In the genomic region with DNA sequence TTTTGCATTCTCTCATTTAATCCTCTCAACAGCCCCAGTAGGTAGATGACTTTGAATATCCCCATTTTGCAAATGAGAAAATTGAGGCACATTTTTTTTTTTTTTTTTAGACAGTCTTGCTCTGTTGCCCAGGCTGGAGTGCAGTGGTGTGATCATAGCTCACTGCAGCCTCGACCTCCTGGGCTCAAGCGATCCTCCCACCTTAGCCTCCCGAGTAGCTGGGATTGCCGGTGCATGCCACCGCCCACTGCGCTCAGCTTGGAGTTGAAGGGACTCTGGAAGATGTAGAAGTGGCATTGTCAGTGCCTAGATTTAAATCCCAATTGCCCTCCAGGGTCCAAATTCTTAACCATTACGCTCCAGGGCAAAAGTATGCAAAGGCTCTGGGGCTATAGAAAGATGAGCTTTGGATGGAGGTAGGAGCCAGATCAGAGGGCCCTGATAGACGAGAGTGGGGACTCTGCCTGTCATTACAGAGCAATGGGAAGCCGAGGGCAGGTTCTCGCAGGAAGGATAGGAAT, we compare ENCODE assay signal across 9 cellular contexts. TPM values are rescaled to one million over a fixed set of nuclear protein-coding genes. Genes with fewer than 3 reads are reported as not detected.
DNase-seq lines count a peak whose midpoint lies in the region; ATAC-seq, FAIRE-seq and TF ChIP-seq lines count a peak whose summit lies in the region.
"Had no signal": no experiment of that assay in that cellular context is flagged by ENCODE, and none has a peak within 500 bp of the region (broad histone marks: within the 10 kb centered on the region; RNA-seq: fewer than 3 reads in every experiment).

No MANE protein-coding gene starts in this region.

- BruUV-seq in GM12878 (replicated peaks; lab: Mats Ljungman, UMichigan): no TSS peak

- H3K23ac ChIP-seq in mesendoderm (ENCODE audit: low read length): no peak overlapping the region

- no peak overlapping the region for H4K8ac ChIP-seq in mesendoderm (ENCODE audit: low read depth, low read length)

- H3K79me2 ChIP-seq in GM12878 (ENCODE audit: control insufficient read depth, insufficient read depth, low read length): no peaks in the 10 kb centered on the region
- no peaks in the 10 kb centered on the region for H3K79me2 ChIP-seq in mesendoderm (ENCODE audit: control insufficient read depth, insufficient read depth, low read length)

- H2AK5ac ChIP-seq in mesendoderm (ENCODE audit: low read length): no peak overlapping the region

- H2BK5ac ChIP-seq in mesendoderm (ENCODE audit: low read length): no peak overlapping the region

- ATAC-seq in heart right ventricle (peak in 1 of 8 donors; percentile 4), left cardiac atrium (no peak), GM12878 (no peak), HG03342 (IDR thresholded peaks at IDR 0.05; ENCODE audit: unreplicated experiment) (no peak)

- H3K27ac ChIP-seq in heart right ventricle (peak overlapping the region in 9 of 10 donors; percentile 7 to 88 (median 56)), GM12878 (ENCODE audit: control insufficient read depth, insufficient read depth) (no peak overlapping the region), mesendoderm (ENCODE audit: low read depth, low read length) (no peak overlapping the region), uterus (peak overlapping the region; percentile 51 to 80), WERI-Rb-1 (no peak overlapping the region)
- H3K27ac ChIP-seq: foreskin keratinocyte had no signal

- no peak overlapping the region for H4K5ac ChIP-seq in mesendoderm (ENCODE audit: low read length)

- H3K9me3 ChIP-seq in heart right ventricle: no peaks in the 10 kb centered on the region
- no peaks in the 10 kb centered on the region for H3K9me3 ChIP-seq in GM12878 (replicated peaks; ENCODE audit: control insufficient read depth, insufficient read depth, low read length)
- no peaks in the 10 kb centered on the region for H3K9me3 ChIP-seq in uterus
- H3K9me3 ChIP-seq in WERI-Rb-1 (ENCODE audit: severe bottlenecking): no peaks in the 10 kb centered on the region

- in situ Hi-C loops in GM12878 (cut with MboI): no loop called here

- RAD21 ChIA-PET in GM12878 (lab: Charles Lee; ENCODE audit: unreplicated experiment): interaction anchor here (0.8 to 2.1 kb wide), 6 partner anchors 12 to 278 kb away, joined by 3 to 7 read pairs (median 4); a partner anchor contains a TSS

- H3K4me1 ChIP-seq in heart right ventricle: peaks cover 12 to 32% (median 26%) of the 10 kb centered on the region in 9 donors
- H3K4me1 ChIP-seq in GM12878 (ENCODE audit: control insufficient read depth, insufficient read depth, low read length): peaks cover 4% of the 10 kb centered on the region; the same call in 1 of the 2 replicates
- peaks cover 3% of the 10 kb centered on the region for H3K4me1 ChIP-seq in mesendoderm (ENCODE audit: control insufficient read depth, low read depth, low read length)
- peaks cover 0 to 8% of the 10 kb centered on the region in 2 donors for H3K4me1 ChIP-seq in uterus
- H3K4me1 ChIP-seq: foreskin keratinocyte had no signal

- H3K27me3 ChIP-seq in heart right ventricle: peaks cover 0 to 4% (median 0%) of the 10 kb centered on the region in 7 donors
- H3K27me3 ChIP-seq in GM12878 (replicated peaks in 1 of 2; ENCODE audit: control insufficient read depth in 2 of 2, insufficient read depth in 2 of 2, low read length in 1 of 2): 0 out of 4 replicates have a peak, but pooled peaks cover 0 to 1% of the 10 kb centered on the region in 2 experiments
- H3K27me3 ChIP-seq in mesendoderm (ENCODE audit: insufficient read depth, low read length, poor library complexity): no peaks in the 10 kb centered on the region
- H3K27me3 ChIP-seq in uterus: no peaks in the 10 kb centered on the region
- H3K27me3 ChIP-seq in WERI-Rb-1 (ENCODE audit: insufficient read depth, low read depth, severe bottlenecking): peaks cover 18% of the 10 kb centered on the region
- H3K27me3 ChIP-seq: foreskin keratinocyte had no signal

- no peak for TF ChIP-seq CTCF in heart right ventricle (IDR thresholded peaks at IDR 0.05)
- no peak for TF ChIP-seq CTCF in GM12878 (IDR thresholded peaks at IDR 0.05 in 2 of 3, conservative IDR thresholded peaks at IDR 0.05 in 1 of 3; ENCODE audit: control insufficient read depth in 2 of 3, extremely low read depth in 1 of 3, insufficient read depth in 1 of 3, low read depth in 3 of 3, low read length in 3 of 3)
- no peak for TF ChIP-seq CTCF in uterus (IDR thresholded peaks at IDR 0.05)
- no peak for TF ChIP-seq CTCF in WERI-Rb-1 (IDR thresholded peaks at IDR 0.05; ENCODE audit: low read depth, low read length)

- SMC1A ChIA-PET in GM12878 (lab: Charles Lee; ENCODE audit: uncharacterized antibody, unreplicated experiment): interaction anchor here (0.8 to 1.8 kb wide), 3 partner anchors 13 to 166 kb away, joined by 3 to 10 read pairs (median 3); a partner anchor contains a TSS

- TF ChIP-seq EP300 in GM12878 (IDR thresholded peaks at IDR 0.05; ENCODE audit: borderline replicate concordance in 1 of 2, control insufficient read depth in 1 of 2, low read depth in 2 of 2, low read length in 2 of 2): no peak

- H2AFZ ChIP-seq in GM12878 (ENCODE audit: control insufficient read depth, low read depth, low read length): peak overlapping the region; percentile 90

- WGBS in heart right ventricle, 2 donors: 47 to 49% methylated on average over 10 of the region's 10 CpGs
- WGBS in GM12878 (ENCODE audit: insufficient coverage, insufficient replicate concordance, low lambda C conversion rate, missing lambda C conversion rate): 62% methylated on average over 10 of the region's 10 CpGs
- no CpG with 5 or more reads among the region's 10 CpGs for WGBS in mesendoderm (ENCODE audit: extremely low coverage, insufficient coverage, low lambda C conversion rate)

- no peak overlapping the region for H3K4ac ChIP-seq in mesendoderm (ENCODE audit: low read depth, low read length)

- H3K18ac ChIP-seq in mesendoderm (ENCODE audit: low read length): no peak overlapping the region

- no peak for TF ChIP-seq RAD21 in GM12878 (IDR thresholded peaks at IDR 0.05; ENCODE audit: insufficient read depth, low read depth, low read length)

- H3K36me3 ChIP-seq in heart right ventricle (peaks cover 0 to 42% (median 6%) of the 10 kb centered on the region in 9 donors), GM12878 (ENCODE audit: control insufficient read depth in 2 of 2, insufficient read depth in 2 of 2, low read length in 1 of 2) (no peaks in the 10 kb centered on the region), mesendoderm (ENCODE audit: control insufficient read depth, insufficient read depth, low read length) (no peaks in the 10 kb centered on the region), uterus (no peaks in the 10 kb centered on the region), WERI-Rb-1 (peaks cover 3% of the 10 kb centered on the region)

- H3K56ac ChIP-seq in mesendoderm (ENCODE audit: low read length): peak overlapping the region; percentile 86

- FAIRE-seq in GM12878 (lab: Jason Lieb, UNC): no peak

- CTCF ChIA-PET in GM12878 (lab: Yijun Ruan, JAX): interaction anchor here (1.4 to 2.4 kb wide), 5 partner anchors 13 to 420 kb away, joined by 3 to 9 read pairs (median 5); no protein-coding TSS in a partner anchor

- peak overlapping the region; percentile 9 to 98 (median 82) for H3K4me3 ChIP-seq in heart right ventricle
- peak overlapping the region; percentile 60; the same call in 1 of the 2 replicates for H3K4me3 ChIP-seq in GM12878
- no peak overlapping the region for H3K4me3 ChIP-seq in mesendoderm (ENCODE audit: low read length)
- H3K4me3 ChIP-seq in uterus: peak overlapping the region; percentile 63 to 79
- H3K4me3 ChIP-seq in WERI-Rb-1 (ENCODE audit: low read depth, low read length): no peak overlapping the region; the same call in 1 of the 2 replicates

- H4K20me1 ChIP-seq in GM12878 (ENCODE audit: control insufficient read depth, insufficient read depth): no peaks in the 10 kb centered on the region

- H3K4me2 ChIP-seq in GM12878 (ENCODE audit: control insufficient read depth, insufficient read depth) (peak overlapping the region; percentile 99), mesendoderm (ENCODE audit: low read length) (peak overlapping the region; percentile 61)

- POLR2A ChIA-PET in GM12878 (lab: Charles Lee): interaction anchor here (0.6 to 3.2 kb wide), 3 partner anchors 13 to 193 kb away, joined by 3 to 28 read pairs (median 3); a partner anchor contains a TSS

- peaks cover 3% of the 10 kb centered on the region for H3K79me1 ChIP-seq in mesendoderm (ENCODE audit: low read length)

- intact Hi-C loops in heart right ventricle (cut with DNase I) (loop anchor here in 3 of 10 donors (5.0 to 10.0 kb wide), 2 partner anchors 34 to 127 kb away; a partner anchor contains a TSS), left cardiac atrium (cut with DNase I) (loop anchor here in 1 of 2 donors (10.0 kb wide), 1 partner anchor 127 kb away; no protein-coding TSS in a partner anchor), GM12878 (cut with micrococcal nuclease; ENCODE audit: unreplicated experiment) (no loop called here), uterus (cut with DNase I; ENCODE audit: low total_unique reads) (no loop called here)

- H2BK120ac ChIP-seq in mesendoderm (ENCODE audit: low read depth, low read length): no peak overlapping the region

- DNase-seq in heart right ventricle: no peak
- no peak for DNase-seq in left cardiac atrium
- no peak for DNase-seq in GM12878 (ENCODE audit: low read depth, low spot score)
- DNase-seq in mesendoderm: peak; percentile 34
- DNase-seq in uterus: no peak
- DNase-seq in WERI-Rb-1: no peak
- DNase-seq in hypothalamus (lab: John Stamatoyannopoulos, UW): no peak

- TF ChIP-seq POLR2A in GM12878 (IDR thresholded peaks at IDR 0.05; ENCODE audit: low read depth, low read length): no peak
- no peak for TF ChIP-seq POLR2A in uterus (IDR thresholded peaks at IDR 0.05)

- no peak overlapping the region for H2BK15ac ChIP-seq in mesendoderm (replicated peaks; ENCODE audit: low read depth)

- H3K9ac ChIP-seq in GM12878 (ENCODE audit: control insufficient read depth, insufficient read depth, low read length) (no peak overlapping the region), mesendoderm (ENCODE audit: low read length) (peak overlapping the region; percentile 67)

RNA-seq across cellular contexts. Expression of a gene that starts 0.8 kb away (rescaled TPM):
- total RNA-seq in heart right ventricle (10 to 100 TPM; 10.4 to 29.1 (median 13.4) TPM), left cardiac atrium (10 to 100 TPM; 21.2 to 25.0 TPM), GM12878 (2014; rRNA removed) (2.2 and 2.8 TPM in 2 replicates), GM12878 (2014; rRNA removed; fragmentation: Illumina TruSeq; extraction: Trizol) (2.3 and 3.0 TPM in 2 replicates), GM12878 (2021) (10.9 and 13.9 TPM in 2 replicates), uterus (10 to 100 TPM in 1 of 4 donors, 1 to 10 TPM in 3; 5.6 to 24.7 (median 8.0) TPM)
- polyA plus RNA-seq in heart right ventricle (10 to 100 TPM; 20.8 to 34.9 TPM), GM12878 (2011; rRNA removed) (2.8 and 6.0 TPM in 2 replicates), GM12878 (2014; fragmentation: Illumina TruSeq; extraction: Trizol) (1.9 and 3.7 TPM in 2 replicates), GM12878 (2014; fragmentation: Nextera tagmentation; extraction: Ambion mirVana) (1 to 10 TPM in 1 of 2 experiments, under 1 TPM in 1; 0.42 to 1.4 TPM), GM12878 (2014; rRNA removed) (13.6 and 15.6 TPM in 2 replicates), GM12878 (2016; fragmentation: Nextera tagmentation; extraction: Ambion mirVana) (10 to 100 TPM; 12.4 to 14.4 TPM)
- total RNA-seq in GM12878 (2013; cell fraction: nucleolus; rRNA removed): 9.1 and 9.6 TPM in 2 replicates
- 2.7 TPM for polyA plus RNA-seq in GM12878 (2011; ENCODE audit: low read depth)
- 5.7 and 8.7 TPM in 2 replicates for polyA plus RNA-seq in GM12878 (2011; cell fraction: cytosol; rRNA removed)
- polyA plus RNA-seq in GM12878 (2011; cell fraction: nucleus; rRNA removed): 26.1 and 38.4 TPM in 2 replicates
- 5.5 and 6.2 TPM in 2 replicates for polyA plus RNA-seq in GM12878 (2012)
- 8.1 and 11.8 TPM in 2 replicates for polyA minus RNA-seq in GM12878 (2011; rRNA and poly(A)+ RNA removed)
- 2.9 and 3.7 TPM in 2 replicates for polyA minus RNA-seq in GM12878 (2011; cell fraction: cytosol; rRNA and poly(A)+ RNA removed)
- 3.7 and 7.2 TPM in 2 replicates for polyA minus RNA-seq in GM12878 (2011; cell fraction: nucleus; rRNA and poly(A)+ RNA removed)
- polyA plus RNA-seq in mesendoderm (2013, experiment 1 of 2): 13.6 TPM
- polyA plus RNA-seq in mesendoderm (2013, experiment 2 of 2): 14.1 TPM

RNA-seq across cellular contexts. Expression of a gene that starts 5.7 kb away (rescaled TPM):
- total RNA-seq in heart right ventricle: 100 to 1,000 TPM in 1 of 10 donors, 10 to 100 TPM in 9; 67.7 to 104 (median 76.5) TPM
- 100 to 1,000 TPM in 1 of 2 donors, 10 to 100 TPM in 1; 61.4 to 167 TPM for polyA plus RNA-seq in heart right ventricle
- total RNA-seq in left cardiac atrium: 10 to 100 TPM; 75.3 to 82.4 TPM
- total RNA-seq in GM12878 (2013; cell fraction: nucleolus; rRNA removed): 2.5 and 3.0 TPM in 2 replicates
- 2.1 and 3.0 TPM in 2 replicates for total RNA-seq in GM12878 (2014; rRNA removed)
- total RNA-seq in GM12878 (2014; rRNA removed; fragmentation: Illumina TruSeq; extraction: Trizol): 1.8 and 1.9 TPM in 2 replicates
- total RNA-seq in GM12878 (2021): 4.9 and 6.3 TPM in 2 replicates
- polyA plus RNA-seq in GM12878 (2011; ENCODE audit: low read depth): 2.0 TPM
- polyA plus RNA-seq in GM12878 (2011; rRNA removed): 0.13 and 0.50 TPM in 2 replicates
- polyA plus RNA-seq in GM12878 (2011; cell fraction: cytosol; rRNA removed): 0.89 and 1.5 TPM in 2 replicates
- 0.43 and 0.63 TPM in 2 replicates for polyA plus RNA-seq in GM12878 (2011; cell fraction: nucleus; rRNA removed)
- polyA plus RNA-seq in GM12878 (2012): 7.2 and 7.6 TPM in 2 replicates
- 4.1 and 5.5 TPM in 2 replicates for polyA plus RNA-seq in GM12878 (2014; fragmentation: Illumina TruSeq; extraction: Trizol)
- polyA plus RNA-seq in GM12878 (2014; fragmentation: Nextera tagmentation; extraction: Ambion mirVana): under 1 TPM in 1 of 2 experiments, not detected in 1; 0.09 TPM
- 2.2 and 4.0 TPM in 2 replicates for polyA plus RNA-seq in GM12878 (2014; rRNA removed)
- under 1 TPM; 0.59 to 0.96 TPM for polyA plus RNA-seq in GM12878 (2016; fragmentation: Nextera tagmentation; extraction: Ambion mirVana)
- polyA minus RNA-seq in GM12878 (2011; rRNA and poly(A)+ RNA removed): 0.15 TPM in 1 of 2 replicates, not detected in the other
- 0.62 TPM in 1 of 2 replicates, not detected in the other for polyA minus RNA-seq in GM12878 (2011; cell fraction: cytosol; rRNA and poly(A)+ RNA removed)
- 0.24 and 0.57 TPM in 2 replicates for polyA minus RNA-seq in GM12878 (2011; cell fraction: nucleus; rRNA and poly(A)+ RNA removed)
- polyA plus RNA-seq in mesendoderm (2013, experiment 1 of 2): 59.7 TPM
- polyA plus RNA-seq in mesendoderm (2013, experiment 2 of 2): 59.5 TPM
- total RNA-seq in uterus: 10 to 100 TPM; 19.1 to 69.1 (median 33.8) TPM

RNA-seq across cellular contexts. Expression of a gene that starts 13.9 kb away (rescaled TPM):
- total RNA-seq in heart right ventricle (10 to 100 TPM; 33.9 to 73.8 (median 41.6) TPM), left cardiac atrium (10 to 100 TPM; 59.2 to 61.7 TPM), GM12878 (2014; rRNA removed) (47.9 and 56.8 TPM in 2 replicates), GM12878 (2014; rRNA removed; fragmentation: Illumina TruSeq; extraction: Trizol) (18.7 and 19.2 TPM in 2 replicates), GM12878 (2021) (105 and 113 TPM in 2 replicates), uterus (100 to 1,000 TPM in 1 of 4 donors, 10 to 100 TPM in 3; 26.4 to 113 (median 40.4) TPM)
- polyA plus RNA-seq in heart right ventricle (10 to 100 TPM; 34.1 to 57.0 TPM), GM12878 (2011; rRNA removed) (9.2 and 16.3 TPM in 2 replicates), GM12878 (2014; fragmentation: Illumina TruSeq; extraction: Trizol) (9.4 and 23.2 TPM in 2 replicates), GM12878 (2014; fragmentation: Nextera tagmentation; extraction: Ambion mirVana) (1 to 10 TPM in 1 of 2 experiments, under 1 TPM in 1; 0.95 to 8.4 TPM), GM12878 (2014; rRNA removed) (67.9 and 72.2 TPM in 2 replicates), GM12878 (2016; fragmentation: Nextera tagmentation; extraction: Ambion mirVana) (10 to 100 TPM; 64.7 to 65.3 TPM)
- 136 and 138 TPM in 2 replicates for total RNA-seq in GM12878 (2013; cell fraction: nucleolus; rRNA removed)
- 21.5 TPM for polyA plus RNA-seq in GM12878 (2011; ENCODE audit: low read depth)
- 26.4 and 32.8 TPM in 2 replicates for polyA plus RNA-seq in GM12878 (2011; cell fraction: cytosol; rRNA removed)
- polyA plus RNA-seq in GM12878 (2011; cell fraction: nucleus; rRNA removed): 99.0 and 144 TPM in 2 replicates
- 52.2 and 53.4 TPM in 2 replicates for polyA plus RNA-seq in GM12878 (2012)
- 22.1 and 68.2 TPM in 2 replicates for polyA minus RNA-seq in GM12878 (2011; rRNA and poly(A)+ RNA removed)
- polyA minus RNA-seq in GM12878 (2011; cell fraction: cytosol; rRNA and poly(A)+ RNA removed): 25.2 and 52.8 TPM in 2 replicates
- 45.3 and 83.2 TPM in 2 replicates for polyA minus RNA-seq in GM12878 (2011; cell fraction: nucleus; rRNA and poly(A)+ RNA removed)
- polyA plus RNA-seq in mesendoderm (2013, experiment 1 of 2): 23.5 TPM
- polyA plus RNA-seq in mesendoderm (2013, experiment 2 of 2): 22.0 TPM

RNA-seq across cellular contexts. Expression of a gene that starts 32.8 kb away (rescaled TPM):
- total RNA-seq in heart right ventricle (1 to 10 TPM in 9 of 10 donors, under 1 TPM in 1; 0.95 to 2.4 (median 1.9) TPM), left cardiac atrium (1 to 10 TPM; 1.2 to 2.0 TPM), GM12878 (2014; rRNA removed) (0.73 and 0.82 TPM in 2 replicates), GM12878 (2014; rRNA removed; fragmentation: Illumina TruSeq; extraction: Trizol) (0.40 and 0.51 TPM in 2 replicates), GM12878 (2021) (1.0 and 1.8 TPM in 2 replicates), uterus (1 to 10 TPM in 2 of 4 donors, not detected in 2; 2.1 to 3.0 TPM)
- polyA plus RNA-seq in heart right ventricle (1 to 10 TPM; 1.2 to 3.9 TPM), GM12878 (2011; rRNA removed) (0.19 and 0.29 TPM in 2 replicates), GM12878 (2014; fragmentation: Illumina TruSeq; extraction: Trizol) (0.38 TPM in 1 of 2 replicates, not detected in the other), GM12878 (2014; fragmentation: Nextera tagmentation; extraction: Ambion mirVana) (under 1 TPM in 1 of 2 experiments, not detected in 1; 0.05 TPM), GM12878 (2014; rRNA removed) (1.2 and 1.6 TPM in 2 replicates), GM12878 (2016; fragmentation: Nextera tagmentation; extraction: Ambion mirVana) (1 to 10 TPM; 1.5 to 1.7 TPM)
- total RNA-seq in GM12878 (2013; cell fraction: nucleolus; rRNA removed): not detected in 2 replicates
- polyA plus RNA-seq in GM12878 (2011; ENCODE audit: low read depth): 0.68 TPM
- polyA plus RNA-seq in GM12878 (2011; cell fraction: cytosol; rRNA removed): 1.0 and 1.6 TPM in 2 replicates
- 1.0 and 1.1 TPM in 2 replicates for polyA plus RNA-seq in GM12878 (2011; cell fraction: nucleus; rRNA removed)
- 1.1 and 1.2 TPM in 2 replicates for polyA plus RNA-seq in GM12878 (2012)
- 0.41 TPM in 1 of 2 replicates, not detected in the other for polyA minus RNA-seq in GM12878 (2011; rRNA and poly(A)+ RNA removed)
- not detected in 2 replicates for polyA minus RNA-seq in GM12878 (2011; cell fraction: cytosol; rRNA and poly(A)+ RNA removed)
- 0.96 TPM in 1 of 2 replicates, not detected in the other for polyA minus RNA-seq in GM12878 (2011; cell fraction: nucleus; rRNA and poly(A)+ RNA removed)
- polyA plus RNA-seq in mesendoderm (2013, experiment 1 of 2): 0.74 TPM
- 0.67 TPM for polyA plus RNA-seq in mesendoderm (2013, experiment 2 of 2)

Comparison
In these comparisons a context has a peak if more than half of its experiments do, and no peak if none do; other contexts are left out.
1. H3K27ac ChIP-seq: peak in heart right ventricle (9 of 10) and uterus (2 of 2); none in GM12878 (single experiment), mesendoderm (single experiment) and WERI-Rb-1 (single experiment).
2. H3K4me3 ChIP-seq: peak in heart right ventricle (10 of 10), GM12878 (single experiment) and uterus (2 of 2); none in mesendoderm (single experiment) and WERI-Rb-1 (single experiment).